In the genomic region with DNA sequence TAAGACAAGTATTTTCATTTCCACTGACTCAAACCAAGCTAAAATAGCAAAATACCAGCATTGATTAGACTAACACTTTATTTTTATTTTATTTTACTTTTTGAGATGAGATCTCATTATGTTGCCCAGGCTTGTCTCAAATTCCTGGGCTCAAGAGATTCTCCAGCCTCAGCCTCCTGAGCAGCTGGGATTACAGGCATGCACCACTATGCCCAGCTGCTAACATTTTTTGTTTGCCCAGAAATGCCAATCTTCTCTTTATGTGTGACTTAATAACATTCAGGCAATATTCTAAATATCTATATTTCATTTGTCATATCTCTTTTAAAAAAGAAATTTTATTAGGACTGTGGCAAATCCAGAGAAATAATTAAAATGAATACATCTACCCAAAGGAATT, we compare ENCODE assay signal across 18 cellular contexts.
"Had no signal": no experiment of that assay in that cellular context is flagged by ENCODE, and none has a peak within 500 bp of the region (broad histone marks: within the 10 kb centered on the region; RNA-seq: fewer than 3 reads in every experiment).

No MANE protein-coding gene starts in this region.

- H3K27me3 Mint-ChIP-seq: naive B cell; stimulated activated naive B cell treated with anti-CD40 and anti-IgM and Interleukin-4, amounts not matched to agents 10 μg/mL and 1 μg/mL and 100 μg/mL, for 72 hours; stimulated activated naive CD8-positive, alpha-beta T cell treated with anti-CD3 and anti-CD28 coated beads, Interleukin-15, amount 100 ng/mL, for 72 hours had no signal

- H3K27me3 ChIP-seq: dorsolateral prefrontal cortex, heart right ventricle, testis had no signal

- ATAC-seq: esophagus mucosa; heart right ventricle; sciatic nerve; stimulated activated naive CD8-positive, alpha-beta T cell treated with anti-CD3 and anti-CD28 coated beads, Interleukin-15, amount 100 ng/mL, for 72 hours had no signal

- H3K4me3 Mint-ChIP-seq: naive B cell; nephron; stimulated activated naive B cell treated with anti-CD40 and anti-IgM and Interleukin-4, amounts not matched to agents 10 μg/mL and 1 μg/mL and 100 μg/mL, for 72 hours; stimulated activated naive CD8-positive, alpha-beta T cell treated with anti-CD3 and anti-CD28 coated beads, Interleukin-15, amount 100 ng/mL, for 72 hours had no signal

- H3K9me3 Mint-ChIP-seq: nephron; stimulated activated naive CD8-positive, alpha-beta T cell treated with anti-CD3 and anti-CD28 coated beads, Interleukin-15, amount 100 ng/mL, for 72 hours had no signal

- H3K4me1 ChIP-seq: testis had no signal

- H3K36me3 ChIP-seq: heart right ventricle had no signal

- H3K9me3 ChIP-seq: heart right ventricle, testis had no signal

- H3K4me3 ChIP-seq: dorsolateral prefrontal cortex, heart right ventricle, skin epidermis, testis had no signal

- H3K27ac Mint-ChIP-seq: naive B cell; stimulated activated naive B cell treated with anti-CD40 and anti-IgM and Interleukin-4, amounts not matched to agents 10 μg/mL and 1 μg/mL and 100 μg/mL, for 72 hours had no signal

- DNase-seq: cortex of kidney; dorsolateral prefrontal cortex; effector memory CD4-positive, alpha-beta T cell; heart right ventricle; hypothalamus; kidney glomerular epithelial cell; naive B cell; posterior cingulate gyrus; stimulated activated CD4-positive, alpha-beta T cell treated with anti-CD3 and anti-CD28 coated beads, Interleukin-2, amount 100 ng/mL, for 24 hours; stimulated activated CD4-positive, alpha-beta T cell treated with anti-CD3 and anti-CD28 coated beads, Interleukin-4, amount 100 ng/mL, for 4 hours; stimulated activated naive B cell treated with anti-CD40 and anti-IgM and Interleukin-4, amounts not matched to agents 10 μg/mL and 1 μg/mL and 100 μg/mL, for 72 hours; stimulated activated naive CD8-positive, alpha-beta T cell treated with anti-CD3 and anti-CD28 coated beads, Interleukin-15, amount 100 ng/mL, for 72 hours; testis; trophoblast cell had no signal

- H3K27ac ChIP-seq: heart right ventricle, skin epidermis, testis had no signal
